Comparison of ENCODE assay signal across 9 cellular contexts in genomic region chr20:61719691-61720347, GRCh38.
DNase-seq lines count a peak whose midpoint lies in the region; ATAC-seq and TF ChIP-seq lines count a peak whose summit lies in the region.
"Had no signal": no experiment of that assay in that cellular context is flagged by ENCODE, and none has a peak within 500 bp of the region (broad histone marks: within the 10 kb centered on the region; RNA-seq: fewer than 3 reads in every experiment).

No MANE protein-coding gene starts in this region.

- DNase-seq in H7 = peak; percentile 80
- peak; percentile 11 to 14 for DNase-seq in activated CD8-positive, alpha-beta memory T cell treated with anti-CD3 and anti-CD28 coated beads for 4 hours (ENCODE audit: low read depth in 2 of 2)
- DNase-seq in effector memory CD8-positive, alpha-beta T cell = peak; percentile 46 to 64 (median 50)
- peak; percentile 19 for DNase-seq in stimulated activated CD4-positive, alpha-beta T cell treated with anti-CD3 and anti-CD28 coated beads, Interleukin-2, amount 100 ng/mL, for 4 hours (ENCODE audit: low read depth)
- DNase-seq in G401 (ENCODE audit: low spot score) = no peak
- DNase-seq in NCI-H146 (lab: John Stamatoyannopoulos, UW) = no peak
- no peak for DNase-seq in chondrocyte (ENCODE audit: low spot score)
- DNase-seq: NCI-H2029 treated with DMSO at 0.1 percent for 48 hours had no signal

- peaks cover 12 to 15% of the 10 kb centered on the region in 2 donors for H3K4me1 Mint-ChIP-seq in effector memory CD8-positive, alpha-beta T cell (ENCODE audit: low read depth in 2 of 2)
- no peaks in the 10 kb centered on the region for H3K4me1 Mint-ChIP-seq in chondrocyte (ENCODE audit: low read depth)

- H3K36me3 Mint-ChIP-seq in effector memory CD8-positive, alpha-beta T cell (ENCODE audit: insufficient read depth) = no peaks in the 10 kb centered on the region
- no peaks in the 10 kb centered on the region for H3K36me3 Mint-ChIP-seq in chondrocyte (ENCODE audit: low read depth)

- peak; percentile 88 for ATAC-seq in effector memory CD8-positive, alpha-beta T cell (replicated peaks)
- ATAC-seq in GM21515 (IDR thresholded peaks at IDR 0.05; ENCODE audit: unreplicated experiment) = no peak

- H3K27ac Mint-ChIP-seq in effector memory CD8-positive, alpha-beta T cell = peak overlapping the region; percentile 91
- H3K27ac Mint-ChIP-seq in chondrocyte (ENCODE audit: unreplicated experiment) = no peak overlapping the region

- H3K27me3 Mint-ChIP-seq in effector memory CD8-positive, alpha-beta T cell = no peaks in the 10 kb centered on the region
- H3K27me3 Mint-ChIP-seq in chondrocyte (ENCODE audit: low read depth) = peaks cover 3% of the 10 kb centered on the region

- H3K4me3 Mint-ChIP-seq in effector memory CD8-positive, alpha-beta T cell = peak overlapping the region; percentile 80 to 81
- H3K4me3 Mint-ChIP-seq in chondrocyte (ENCODE audit: unreplicated experiment) = no peak overlapping the region

- H3K27me3 ChIP-seq in H7 (ENCODE audit: control insufficient read depth, insufficient read depth, low read length) = no peaks in the 10 kb centered on the region

- H3K9me3 Mint-ChIP-seq in effector memory CD8-positive, alpha-beta T cell = no peaks in the 10 kb centered on the region
- H3K9me3 Mint-ChIP-seq in chondrocyte (ENCODE audit: low read depth) = no peaks in the 10 kb centered on the region

- H3K36me3 ChIP-seq in H7 (replicated peaks; ENCODE audit: control insufficient read depth, insufficient read depth, low read length) = no peaks in the 10 kb centered on the region

- H3K4me3 ChIP-seq in H7 (ENCODE audit: insufficient read depth, low read depth, low read length) = no peak overlapping the region

- TF ChIP-seq CTCF in chondrocyte (IDR thresholded peaks at IDR 0.05) = no peak

- in situ Hi-C loops in G401 (cut with HindIII; ENCODE audit: low sequenced_read_pairs) = no loop called here

Comparison
In these comparisons a context has a peak if more than half of its experiments do, and no peak if none do; other contexts are left out.
1. DNase-seq: peak in H7 (single experiment), activated CD8-positive, alpha-beta memory T cell treated with anti-CD3 and anti-CD28 coated beads for 4 hours (2 of 2), effector memory CD8-positive, alpha-beta T cell (3 of 3) and stimulated activated CD4-positive, alpha-beta T cell treated with anti-CD3 and anti-CD28 coated beads, Interleukin-2, amount 100 ng/mL, for 4 hours (single experiment); none in G401 (single experiment), NCI-H146 (single experiment) and chondrocyte (single experiment).